ENCODE assay signal across 15 cellular contexts in genomic region chr5:52705720-52706119, GRCh38.
A peak's percentile ranks its signal among the peaks of the same experiment; 100 is the strongest.
DNase-seq lines count a peak whose midpoint lies in the region; ATAC-seq and TF ChIP-seq lines count a peak whose summit lies in the region.
"Had no signal": no experiment of that assay in that cellular context is flagged by ENCODE, and none has a peak within 500 bp of the region (broad histone marks: within the 10 kb centered on the region; RNA-seq: fewer than 3 reads in every experiment).

No MANE protein-coding gene starts in this region.

- H3K36me3 Mint-ChIP-seq in CD4-positive, alpha-beta memory T cell: no peaks in the 10 kb centered on the region
- no peaks in the 10 kb centered on the region for H3K36me3 Mint-ChIP-seq in CD8-positive, alpha-beta T cell

- H3K27me3 ChIP-seq in CD4-positive, alpha-beta memory T cell (ENCODE audit: insufficient read depth, low read length): no peaks in the 10 kb centered on the region
- H3K27me3 ChIP-seq in GM23248 (replicated peaks; ENCODE audit: insufficient read depth): no peaks in the 10 kb centered on the region
- no peaks in the 10 kb centered on the region for H3K27me3 ChIP-seq in brain microvascular endothelial cell (replicated peaks)
- no peaks in the 10 kb centered on the region for H3K27me3 ChIP-seq in CD8-positive, alpha-beta T cell (ENCODE audit: insufficient read depth, low read length)
- H3K27me3 ChIP-seq: body of pancreas, suprapubic skin had no signal

- H3K9ac ChIP-seq in GM23248: no peak overlapping the region

- peak overlapping the region in 1 of 7 donors; percentile 29 for H3K27ac Mint-ChIP-seq in CD4-positive, alpha-beta memory T cell
- H3K27ac Mint-ChIP-seq in CD8-positive, alpha-beta T cell: no peak overlapping the region
- H3K27ac Mint-ChIP-seq: nephron progenitor cell had no signal

- peak overlapping the region; percentile 10 for H3K4me2 ChIP-seq in GM23248 (ENCODE audit: unreplicated experiment)

- H3K4me1 ChIP-seq in CD4-positive, alpha-beta memory T cell (ENCODE audit: insufficient read depth, low read length): peaks cover 48% of the 10 kb centered on the region
- H3K4me1 ChIP-seq in GM23248 (ENCODE audit: insufficient read depth) (peaks cover 43% of the 10 kb centered on the region), mesodermal cell (ENCODE audit: control insufficient read depth, insufficient read depth, low read length, poor library complexity, severe bottlenecking) (peaks cover 41% of the 10 kb centered on the region)
- peaks cover 23% of the 10 kb centered on the region for H3K4me1 ChIP-seq in CD8-positive, alpha-beta T cell (ENCODE audit: insufficient read depth, low read length)
- H3K4me1 ChIP-seq: suprapubic skin had no signal

- H4K20me1 ChIP-seq in GM23248 (ENCODE audit: insufficient read depth): no peaks in the 10 kb centered on the region

- H3K9me3 Mint-ChIP-seq in CD4-positive, alpha-beta memory T cell: peaks cover 0 to 2% (median 0%) of the 10 kb centered on the region in 8 donors
- H3K9me3 Mint-ChIP-seq in CD8-positive, alpha-beta T cell: no peaks in the 10 kb centered on the region
- H3K9me3 Mint-ChIP-seq: nephron progenitor cell had no signal

- peaks cover 12% of the 10 kb centered on the region; the same call in 1 of the 2 replicates for H3F3A ChIP-seq in GM23248 (ENCODE audit: insufficient read depth)

- TF ChIP-seq CTCF in brain microvascular endothelial cell (IDR thresholded peaks at IDR 0.05; ENCODE audit: low read depth, low read length, missing control alignments): no peak
- TF ChIP-seq CTCF in CD8-positive, alpha-beta T cell (IDR thresholded peaks at IDR 0.05): no peak

- no peaks in the 10 kb centered on the region for H3K36me3 ChIP-seq in CD4-positive, alpha-beta memory T cell (ENCODE audit: insufficient read depth, low read length)
- H3K36me3 ChIP-seq in GM23248 (ENCODE audit: low read depth) (no peaks in the 10 kb centered on the region), mesodermal cell (ENCODE audit: control insufficient read depth, insufficient read depth, low read length) (no peaks in the 10 kb centered on the region), brain microvascular endothelial cell (replicated peaks) (no peaks in the 10 kb centered on the region)
- no peaks in the 10 kb centered on the region for H3K36me3 ChIP-seq in CD8-positive, alpha-beta T cell (ENCODE audit: insufficient read depth, low read length)
- H3K36me3 ChIP-seq: suprapubic skin, WERI-Rb-1 had no signal

- peak overlapping the region in 5 of 8 donors; percentile 39 to 70 (median 55) for H3K4me3 Mint-ChIP-seq in CD4-positive, alpha-beta memory T cell
- no peak overlapping the region for H3K4me3 Mint-ChIP-seq in CD8-positive, alpha-beta T cell
- H3K4me3 Mint-ChIP-seq: nephron progenitor cell had no signal

- intact Hi-C loops in CD4-positive, alpha-beta memory T cell (cut with micrococcal nuclease): no loop called here
- intact Hi-C loops in CD8-positive, alpha-beta T cell (cut with DNase I, micrococcal nuclease): no loop called here

- no peak overlapping the region for H3K4me3 ChIP-seq in CD4-positive, alpha-beta memory T cell (ENCODE audit: low read length in 2 of 2)
- H3K4me3 ChIP-seq in GM23248: no peak overlapping the region
- H3K4me3 ChIP-seq in mesodermal cell (ENCODE audit: extremely low read depth, insufficient read depth, low read length, poor library complexity, severe bottlenecking): no peak overlapping the region
- H3K4me3 ChIP-seq in brain microvascular endothelial cell (ENCODE audit: low read depth, low read length): no peak overlapping the region
- H3K4me3 ChIP-seq in CD8-positive, alpha-beta T cell (ENCODE audit: low read depth, low read length): no peak overlapping the region
- H3K4me3 ChIP-seq: body of pancreas, suprapubic skin had no signal

- peak in 2 of 5 donors; percentile 16 to 23 for DNase-seq in CD4-positive, alpha-beta memory T cell
- DNase-seq in GM23248 (peak; percentile 34), amniotic epithelial cell (ENCODE audit: low read depth) (peak; percentile 59), brain microvascular endothelial cell (no peak)
- no peak for DNase-seq in CD8-positive, alpha-beta T cell
- DNase-seq: activated gamma-delta T cell, body of pancreas, DMS79, NCI-H69, nephron progenitor cell, SW 1271, WERI-Rb-1 had no signal

- H3K9me2 ChIP-seq in GM23248 (ENCODE audit: insufficient read depth): no peaks in the 10 kb centered on the region

- no peak overlapping the region for H2AFZ ChIP-seq in GM23248

- CTCF ChIA-PET in CD4-positive, alpha-beta memory T cell (lab: Charles Lee; ENCODE audit: partially characterized antibody): interaction anchor here (0.9 to 2.3 kb wide), 3 partner anchors 10 to 94 kb away, joined by 4 to 7 read pairs (median 5); no protein-coding TSS in a partner anchor
- CTCF ChIA-PET in CD8-positive, alpha-beta T cell (lab: Charles Lee): interaction anchor here (0.6 to 3.9 kb wide), 3 partner anchors 13 to 1803 kb away, joined by 3 to 22 read pairs (median 3); no protein-coding TSS in a partner anchor

- no peaks in the 10 kb centered on the region for H3K79me2 ChIP-seq in GM23248 (ENCODE audit: insufficient read depth)

- H3K9me3 ChIP-seq in CD4-positive, alpha-beta memory T cell (ENCODE audit: control insufficient read depth in 1 of 2, low read length in 2 of 2): no peaks in the 10 kb centered on the region
- H3K9me3 ChIP-seq in GM23248 (ENCODE audit: low read depth) (no peaks in the 10 kb centered on the region), mesodermal cell (ENCODE audit: control insufficient read depth, low read length) (no peaks in the 10 kb centered on the region)
- no peaks in the 10 kb centered on the region for H3K9me3 ChIP-seq in CD8-positive, alpha-beta T cell (ENCODE audit: low read length)
- H3K9me3 ChIP-seq: body of pancreas, suprapubic skin had no signal

- POLR2A ChIA-PET in CD4-positive, alpha-beta memory T cell (lab: Charles Lee; ENCODE audit: partially characterized antibody): interaction anchor here (1.0 to 1.3 kb wide), 3 partner anchors 20 to 94 kb away, joined by 3 to 6 read pairs (median 4); no protein-coding TSS in a partner anchor
- POLR2A ChIA-PET in CD8-positive, alpha-beta T cell (lab: Charles Lee): interaction anchor here (0.6 to 1.8 kb wide), 4 partner anchors 14 to 40 kb away, joined by 3 to 6 read pairs (median 4); no protein-coding TSS in a partner anchor

- no peaks in the 10 kb centered on the region for H3K27me3 Mint-ChIP-seq in CD4-positive, alpha-beta memory T cell
- H3K27me3 Mint-ChIP-seq in CD8-positive, alpha-beta T cell (ENCODE audit: low read depth): no peaks in the 10 kb centered on the region

- peaks cover 38 to 68% (median 52%) of the 10 kb centered on the region in 4 donors for H3K4me1 Mint-ChIP-seq in CD4-positive, alpha-beta memory T cell
- H3K4me1 Mint-ChIP-seq in CD8-positive, alpha-beta T cell (ENCODE audit: low read depth): peaks cover 55% of the 10 kb centered on the region

- no peak for ATAC-seq in CD8-positive, alpha-beta T cell
- ATAC-seq in GM19395 (IDR thresholded peaks at IDR 0.05; ENCODE audit: unreplicated experiment): no peak
- ATAC-seq: body of pancreas had no signal

- in situ Hi-C loops in GM23248 (cut with MboI) (loop anchor here (25.0 kb wide), 1 partner anchor 382 kb away; no protein-coding TSS in a partner anchor), brain microvascular endothelial cell (cut with HindIII; ENCODE audit: low pct_ligation_motif_present, low sequenced_read_pairs) (no loop called here)

- no peak overlapping the region for H3K27ac ChIP-seq in CD4-positive, alpha-beta memory T cell (ENCODE audit: low read depth, low read length)
- no peak overlapping the region for H3K27ac ChIP-seq in GM23248
- H3K27ac ChIP-seq in mesodermal cell (ENCODE audit: low read depth, low read length, severe bottlenecking): peak overlapping the region; percentile 51
- no peak overlapping the region for H3K27ac ChIP-seq in brain microvascular endothelial cell
- H3K27ac ChIP-seq in CD8-positive, alpha-beta T cell (ENCODE audit: low read depth, low read length): no peak overlapping the region
- H3K27ac ChIP-seq: body of pancreas, suprapubic skin, WERI-Rb-1 had no signal

Comparison
In these comparisons a context has a peak if more than half of its experiments do, and no peak if none do; other contexts are left out.
1. DNase-seq: peak in GM23248 (single experiment) and amniotic epithelial cell (single experiment); none in brain microvascular endothelial cell (single experiment) and CD8-positive, alpha-beta T cell (0 of 7).